ENCODE assay signal across 16 cellular contexts in the genomic region with DNA sequence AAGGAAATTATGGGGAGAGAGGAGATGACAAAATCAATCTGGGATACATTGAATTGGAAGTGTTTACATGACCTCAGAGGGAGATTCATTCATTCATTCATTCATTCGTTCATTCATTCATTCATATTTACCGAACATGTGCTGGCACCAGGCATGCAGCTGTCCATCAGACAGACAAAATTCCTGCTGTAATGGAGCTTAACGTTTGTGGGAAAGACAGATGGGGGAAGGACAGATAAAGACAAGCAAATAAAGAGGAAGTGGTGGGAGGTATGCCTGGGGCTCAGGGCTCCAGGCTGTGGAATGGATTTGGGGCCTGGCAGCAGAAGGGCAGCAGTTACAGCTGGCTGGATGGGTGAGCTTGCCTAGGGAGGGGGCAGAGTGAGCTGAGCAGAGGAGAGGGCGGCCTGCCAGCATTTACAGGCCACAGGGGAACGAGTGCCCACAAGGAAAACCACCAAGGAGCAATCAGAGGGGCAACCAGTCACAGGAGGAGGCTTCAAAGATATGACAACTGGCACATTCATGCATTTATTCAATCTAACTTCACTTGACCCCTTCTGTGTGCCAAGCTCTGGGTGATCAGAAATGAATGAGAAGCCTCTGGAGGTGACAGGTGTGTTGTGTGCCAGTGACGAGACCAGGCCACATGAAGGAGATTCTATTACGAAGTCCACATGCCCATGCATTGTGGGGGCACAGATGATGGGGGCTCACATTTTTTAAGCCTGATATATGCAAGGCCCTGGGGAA. TPM values are rescaled to one million over a fixed set of nuclear protein-coding genes. Genes with fewer than 3 reads are reported as not detected.
DNase-seq lines count a peak whose midpoint lies in the region; ATAC-seq, FAIRE-seq and TF ChIP-seq lines count a peak whose summit lies in the region.
"Had no signal": no experiment of that assay in that cellular context is flagged by ENCODE, and none has a peak within 500 bp of the region (broad histone marks: within the 10 kb centered on the region; RNA-seq: fewer than 3 reads in every experiment).

No MANE protein-coding gene starts in this region.

- no peak for DNase-seq in natural killer cell treated with Interleukin-12 subunit alpha and Interleukin-12 subunit beta and Interleukin-15 and Interleukin-18, amount 100 ng/mL, for 72 hours (ENCODE audit: low spot score)
- no peak for DNase-seq in natural killer cell
- peak; percentile 27 for DNase-seq in NCI-H69 (lab: John Stamatoyannopoulos, UW)
- DNase-seq in urothelium cell line (ENCODE audit: low spot score), result peak; percentile 33
- no peak for DNase-seq in substantia nigra (lab: John Stamatoyannopoulos, UW)
- DNase-seq in suprapubic skin (ENCODE audit: low spot score in 2 of 2), result no peak
- DNase-seq: activated CD8-positive, alpha-beta memory T cell treated with anti-CD3 and anti-CD28 coated beads, Interleukin-2, amount 50 U/mL, for 4 hours; mammary epithelial cell; NCI-H510A treated with DMSO at 0.1 percent for 48 hours had no signal

- intact Hi-C loops in natural killer cell (cut with micrococcal nuclease), result no loop called here

- peaks cover 19 to 28% of the 10 kb centered on the region in 2 donors for H3K4me1 Mint-ChIP-seq in natural killer cell treated with Interleukin-12 subunit alpha and Interleukin-12 subunit beta and Interleukin-15 and Interleukin-18, amount 100 ng/mL, for 72 hours (ENCODE audit: low read depth in 2 of 2)
- peaks cover 0 to 6% of the 10 kb centered on the region in 2 donors for H3K4me1 Mint-ChIP-seq in natural killer cell

- TF ChIP-seq POLR2A in suprapubic skin (IDR thresholded peaks at IDR 0.05), result no peak

- no peak for FAIRE-seq in urothelium cell line (lab: Jason Lieb, UNC)
- FAIRE-seq: endometrium had no signal

- H3K36me3 ChIP-seq in suprapubic skin, result no peaks in the 10 kb centered on the region
- H3K36me3 ChIP-seq: heart left ventricle, tibial nerve had no signal

- H3K4me3 ChIP-seq in suprapubic skin, result no peak overlapping the region
- H3K4me3 ChIP-seq: body of pancreas, heart left ventricle, tibial nerve had no signal

- peaks cover 13 to 17% of the 10 kb centered on the region in 2 donors for H3K27me3 Mint-ChIP-seq in natural killer cell treated with Interleukin-12 subunit alpha and Interleukin-12 subunit beta and Interleukin-15 and Interleukin-18, amount 100 ng/mL, for 72 hours
- peaks cover 6 to 20% of the 10 kb centered on the region in 2 donors for H3K27me3 Mint-ChIP-seq in natural killer cell (ENCODE audit: low read depth in 2 of 2)

- TF ChIP-seq CTCF in natural killer cell (IDR thresholded peaks at IDR 0.05) (no peak), VCaP (conservative IDR thresholded peaks at IDR 0.05) (no peak), suprapubic skin (IDR thresholded peaks at IDR 0.05) (no peak)

- H3K27me3 ChIP-seq in suprapubic skin, result no peaks in the 10 kb centered on the region
- H3K27me3 ChIP-seq: body of pancreas had no signal

- TF ChIP-seq EP300 in suprapubic skin (IDR thresholded peaks at IDR 0.05), result no peak

- no peak for ATAC-seq in natural killer cell treated with Interleukin-12 subunit alpha and Interleukin-12 subunit beta and Interleukin-15 and Interleukin-18, amount 100 ng/mL, for 72 hours
- ATAC-seq in natural killer cell (no peak), HG02885 (IDR thresholded peaks at IDR 0.05; ENCODE audit: poor library complexity, unreplicated experiment) (no peak)

- no peak overlapping the region for H3K4me3 Mint-ChIP-seq in natural killer cell treated with Interleukin-12 subunit alpha and Interleukin-12 subunit beta and Interleukin-15 and Interleukin-18, amount 100 ng/mL, for 72 hours
- H3K4me3 Mint-ChIP-seq in natural killer cell, result no peak overlapping the region
- H3K4me3 Mint-ChIP-seq: T-helper 2 cell treated with Interferon-gamma antibody and Interleukin-4, amounts not matched to agents 5 μg/mL and 100 μg/mL, for 36 hours had no signal

- H3K27ac Mint-ChIP-seq in natural killer cell treated with Interleukin-12 subunit alpha and Interleukin-12 subunit beta and Interleukin-15 and Interleukin-18, amount 100 ng/mL, for 72 hours, result peak overlapping the region; percentile 13 to 67
- H3K27ac Mint-ChIP-seq in natural killer cell, result no peak overlapping the region
- H3K27ac Mint-ChIP-seq: T-helper 2 cell treated with Interferon-gamma antibody and Interleukin-4, amounts not matched to agents 5 μg/mL and 100 μg/mL, for 36 hours had no signal

- H3K9me3 ChIP-seq in suprapubic skin, result no peaks in the 10 kb centered on the region
- H3K9me3 ChIP-seq: body of pancreas, heart left ventricle, tibial nerve had no signal

- H3K9me3 Mint-ChIP-seq in natural killer cell treated with Interleukin-12 subunit alpha and Interleukin-12 subunit beta and Interleukin-15 and Interleukin-18, amount 100 ng/mL, for 72 hours, result no peaks in the 10 kb centered on the region
- no peaks in the 10 kb centered on the region for H3K9me3 Mint-ChIP-seq in natural killer cell
- H3K9me3 Mint-ChIP-seq: T-helper 2 cell treated with Interferon-gamma antibody and Interleukin-4, amounts not matched to agents 5 μg/mL and 100 μg/mL, for 36 hours had no signal

- H3K27ac ChIP-seq in VCaP (peak overlapping the region; percentile 16; the same call in 1 of the 2 replicates), substantia nigra (ENCODE audit: low read depth, low read length, poor library complexity, severe bottlenecking) (no peak overlapping the region), suprapubic skin (no peak overlapping the region)
- H3K27ac ChIP-seq: tibial nerve had no signal

- 63% methylated on average over 7 of the region's 7 CpGs for WGBS in suprapubic skin

- H3K4me1 ChIP-seq in suprapubic skin, result peaks cover 17% of the 10 kb centered on the region

- H3K36me3 Mint-ChIP-seq in natural killer cell treated with Interleukin-12 subunit alpha and Interleukin-12 subunit beta and Interleukin-15 and Interleukin-18, amount 100 ng/mL, for 72 hours, result no peaks in the 10 kb centered on the region
- H3K36me3 Mint-ChIP-seq in natural killer cell, result no peaks in the 10 kb centered on the region

RNA-seq across cellular contexts. Expression of gene ARHGAP27, which starts 48.4 kb away (rescaled TPM):
- 100 to 1,000 TPM in 1 of 2 donors, 10 to 100 TPM in 1; 79.1 to 102 TPM for total RNA-seq in natural killer cell treated with Interleukin-12 subunit alpha and Interleukin-12 subunit beta and Interleukin-15 and Interleukin-18, amount 100 ng/mL, for 72 hours
- total RNA-seq in natural killer cell (100 to 1,000 TPM; 125 to 141 (median 126) TPM), suprapubic skin (10 to 100 TPM; 54.4 to 93.6 (median 71.3) TPM)

Comparison
In these comparisons a context has a peak if more than half of its experiments do, and no peak if none do; other contexts are left out.
1. H3K27ac Mint-ChIP-seq: peak in natural killer cell treated with Interleukin-12 subunit alpha and Interleukin-12 subunit beta and Interleukin-15 and Interleukin-18, amount 100 ng/mL, for 72 hours (2 of 2); none in natural killer cell (0 of 2).
2. DNase-seq: peak in NCI-H69 (single experiment) and urothelium cell line (single experiment); none in natural killer cell treated with Interleukin-12 subunit alpha and Interleukin-12 subunit beta and Interleukin-15 and Interleukin-18, amount 100 ng/mL, for 72 hours (single experiment), natural killer cell (single experiment), substantia nigra (0 of 49) and suprapubic skin (0 of 2).